22 cellular contexts compared by ENCODE assay signal in genomic region chr9:76852026-76852425, GRCh38. TPM values are rescaled to one million over a fixed set of nuclear protein-coding genes. Genes with fewer than 3 reads are reported as not detected.
"Had no signal": no experiment of that assay in that cellular context is flagged by ENCODE, and none has a peak within 500 bp of the region (broad histone marks: within the 10 kb centered on the region; RNA-seq: fewer than 3 reads in every experiment).

No MANE protein-coding gene starts in this region.

- H3K36me3 ChIP-seq: heart right ventricle, left lung, neural progenitor cell, prostate gland, right atrium auricular region, tibial nerve, upper lobe of left lung had no signal

- ATAC-seq: heart right ventricle; left cardiac atrium; left lung; mucosa of descending colon; naive thymus-derived CD4-positive, alpha-beta T cell; sciatic nerve; stimulated activated memory B cell treated with anti-CD40 and anti-IgM and Interleukin-4, amounts not matched to agents 10 μg/mL and 1 μg/mL and 100 μg/mL, for 72 hours; stimulated activated naive CD8-positive, alpha-beta T cell treated with anti-CD3 and anti-CD28 coated beads, Interleukin-15, Interleukin-2, amounts not matched to agents 100 U/mL and 50 U/mL, for 24 hours had no signal

- H3K9me3 ChIP-seq: left lung, mucosa of descending colon, prostate gland, right atrium auricular region, thoracic aorta, tibial nerve, upper lobe of left lung had no signal

- DNase-seq: cortex of kidney; effector CD4-positive, alpha-beta T cell; foreskin fibroblast; glutamatergic neuron; heart right ventricle; hippocampal formation; left cardiac atrium; left lung; mesenchymal stem cell; mucosa of descending colon; naive thymus-derived CD4-positive, alpha-beta T cell; nucleus accumbens; stimulated activated CD4-positive, alpha-beta T cell treated with anti-CD3 and anti-CD28 coated beads, Interleukin-4, amount 100 ng/mL, for 4 hours; stimulated activated naive CD8-positive, alpha-beta T cell treated with anti-CD3 and anti-CD28 coated beads, Interleukin-15, Interleukin-2, amounts not matched to agents 100 U/mL and 50 U/mL, for 24 hours; upper lobe of left lung had no signal

- H3K4me1 ChIP-seq: heart right ventricle, left lung, neural progenitor cell, prostate gland, right atrium auricular region, tibial nerve, upper lobe of left lung had no signal

- H3K9ac ChIP-seq: neural progenitor cell had no signal

- H3K4me3 ChIP-seq: heart right ventricle, left lung, mucosa of descending colon, neural progenitor cell, prostate gland, right atrium auricular region, thoracic aorta, tibial nerve, upper lobe of left lung had no signal

- H3K27me3 ChIP-seq: heart right ventricle, left lung, neural progenitor cell, right atrium auricular region, tibial nerve, upper lobe of left lung had no signal

- H3K4me2 ChIP-seq: neural progenitor cell had no signal

- H3K27ac ChIP-seq: heart right ventricle, left lung, neural progenitor cell, prostate gland, right atrium auricular region, thoracic aorta, tibial nerve, upper lobe of left lung had no signal

- H2AFZ ChIP-seq: neural progenitor cell had no signal

RNA-seq across cellular contexts. Expression of gene PRUNE2, which starts 53.9 kb away (rescaled TPM):
- polyA plus RNA-seq: naive thymus-derived CD4-positive, alpha-beta T cell had no signal
